In the genomic region with DNA sequence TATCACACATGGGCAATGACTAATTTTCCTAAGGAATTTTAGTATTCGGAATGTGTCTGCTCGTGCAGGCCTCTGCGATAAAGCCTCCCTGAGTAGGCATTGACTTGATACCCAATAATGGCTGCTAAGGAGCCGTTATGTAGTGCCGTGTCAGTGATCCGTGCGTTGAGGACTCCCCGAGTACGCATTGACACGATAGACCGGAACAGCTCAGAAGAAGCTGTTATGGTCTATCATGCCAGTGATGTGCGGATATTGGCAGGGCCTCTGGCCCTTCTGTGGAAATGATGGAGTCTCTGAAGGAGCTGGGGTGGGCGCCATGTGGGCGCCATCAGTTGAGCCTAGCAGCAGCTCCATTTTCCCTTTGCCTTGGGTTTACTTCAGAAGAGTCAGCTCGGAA, we compare ENCODE assay signal across 17 cellular contexts.
"Had no signal": no experiment of that assay in that cellular context is flagged by ENCODE, and none has a peak within 500 bp of the region (broad histone marks: within the 10 kb centered on the region; RNA-seq: fewer than 3 reads in every experiment).

No MANE protein-coding gene starts in this region.

- H3K4me3 ChIP-seq: cardiac muscle cell, gastroesophageal sphincter, hepatocyte, tibial nerve had no signal

- H3K9me3 Mint-ChIP-seq: activated naive CD8-positive, alpha-beta T cell treated with anti-CD3 and anti-CD28 coated beads, Interleukin-2, amount 50 U/mL, for 24 hours; naive B cell had no signal

- H3K27me3 Mint-ChIP-seq: activated naive CD8-positive, alpha-beta T cell treated with anti-CD3 and anti-CD28 coated beads, Interleukin-2, amount 50 U/mL, for 24 hours; naive B cell had no signal

- H3K9me3 ChIP-seq: gastroesophageal sphincter, neutrophil, tibial nerve had no signal

- DNase-seq: activated CD4-positive, alpha-beta T cell treated with anti-CD3 and anti-CD28 coated beads, Interleukin-2, amount 50 U/mL, for 1 hour; activated naive CD4-positive, alpha-beta T cell treated with Interleukin-2 at 50 U/mL for 16 hours; activated naive CD8-positive, alpha-beta T cell treated with anti-CD3 and anti-CD28 coated beads, Interleukin-2, amount 50 U/mL, for 24 hours; cortex of kidney; effector memory CD4-positive, alpha-beta T cell; midbrain; naive B cell; retina; stimulated activated CD4-positive, alpha-beta T cell treated with anti-CD3 and anti-CD28 coated beads, Interleukin-15, amount 100 ng/mL, for 24 hours; stimulated activated CD4-positive, alpha-beta T cell treated with anti-CD3 and anti-CD28 coated beads, Interleukin-4, amount 100 ng/mL, for 24 hours; T-helper 17 cell had no signal

- H3K4me3 Mint-ChIP-seq: activated naive CD8-positive, alpha-beta T cell treated with anti-CD3 and anti-CD28 coated beads, Interleukin-2, amount 50 U/mL, for 24 hours; naive B cell had no signal

- H3K27ac ChIP-seq: cardiac muscle cell, epithelial cell of prostate, gastroesophageal sphincter, hepatocyte, neutrophil had no signal

- H3K36me3 ChIP-seq: cardiac muscle cell, gastroesophageal sphincter had no signal

- H3K36me3 Mint-ChIP-seq: naive B cell had no signal

- H3K4me2 ChIP-seq: hepatocyte had no signal

- H3K27me3 ChIP-seq: cardiac muscle cell, gastroesophageal sphincter, neutrophil, tibial nerve had no signal

- H2AFZ ChIP-seq: hepatocyte had no signal

- ATAC-seq: gastroesophageal sphincter, T-helper 17 cell had no signal
